Comparison of ENCODE assay signal across 1 cellular context in the genomic region with DNA sequence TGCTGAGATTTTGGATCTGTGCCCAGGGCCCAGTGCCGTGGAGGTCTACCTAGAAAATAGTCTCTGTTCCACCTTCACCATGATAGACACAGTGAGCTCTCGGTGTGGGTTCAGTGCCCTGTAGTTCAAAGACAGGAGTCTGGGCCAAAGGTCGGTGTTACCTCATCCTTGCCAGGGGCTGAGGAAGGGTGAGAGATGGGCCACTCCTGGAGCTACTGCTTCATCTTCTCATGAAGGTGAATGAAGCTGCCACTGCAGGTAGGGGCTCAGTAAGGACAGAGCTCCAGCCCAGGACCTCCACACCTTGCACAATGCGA.
TF ChIP-seq lines count a peak whose summit lies in the region.

No MANE protein-coding gene starts in this region.

TF ChIP-seq in liver, 16 proteins besides CTCF, POLR2A, EP300 and RAD21 (continued from another document):
- TF ChIP-seq NR2F2 (IDR thresholded peaks at IDR 0.05), result no peak
- TF ChIP-seq TAF1 (conservative IDR thresholded peaks at IDR 0.05), result no peak
- TF ChIP-seq GABPA (IDR thresholded peaks at IDR 0.05 in 1 of 2, conservative IDR thresholded peaks at IDR 0.05 in 1 of 2), result no peak
- peak; percentile 97 to 98 for TF ChIP-seq HNF4A (conservative IDR thresholded peaks at IDR 0.05)
- peak; percentile 90 for TF ChIP-seq HNF4G (IDR thresholded peaks at IDR 0.05)
- no peak for TF ChIP-seq FOXA2 (IDR thresholded peaks at IDR 0.05)
- no peak for TF ChIP-seq EGR1 (IDR thresholded peaks at IDR 0.05; ENCODE audit: low read depth in 2 of 2)
- TF ChIP-seq JUND (IDR thresholded peaks at IDR 0.05), result peak; percentile 57 to 84
- TF ChIP-seq FOXA1 (IDR thresholded peaks at IDR 0.05), result no peak
- peak; percentile 31 for TF ChIP-seq YY1 (IDR thresholded peaks at IDR 0.05)
- TF ChIP-seq, protein P1, sequence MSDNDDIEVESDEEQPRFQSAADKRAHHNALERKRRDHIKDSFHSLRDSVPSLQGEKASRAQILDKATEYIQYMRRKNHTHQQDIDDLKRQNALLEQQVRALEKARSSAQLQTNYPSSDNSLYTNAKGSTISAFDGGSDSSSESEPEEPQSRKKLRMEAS (IDR thresholded peaks at IDR 0.05), result no peak
- peak; percentile 100 for TF ChIP-seq RXRA (IDR thresholded peaks at IDR 0.05)
